Comparison of ENCODE assay signal across 1 cellular context in genomic region chr16:30488764-30489595, GRCh38.
TF ChIP-seq lines count a peak whose summit lies in the region.

No MANE protein-coding gene starts in this region.

TF ChIP-seq in HepG2, 621 proteins besides CTCF, POLR2A, EP300 and RAD21 (continued from another document and continues in another):
- TF ChIP-seq CENPBD1 (CRISPR knock-in tag; IDR thresholded peaks at IDR 0.05; ENCODE audit: borderline replicate concordance, low read depth) (no peak), ZNF160 (CRISPR knock-in tag; IDR thresholded peaks at IDR 0.05) (0 out of 2 replicates have a peak, but pooled peaks have one; percentile 61), MYPOP (CRISPR knock-in tag; IDR thresholded peaks at IDR 0.05) (peak; percentile 57; the same call in 1 of the 2 replicates), ZMYM2 (CRISPR knock-in tag; IDR thresholded peaks at IDR 0.05) (peak; percentile 98), ZFP91 (CRISPR knock-in tag; IDR thresholded peaks at IDR 0.05; ENCODE audit: borderline replicate concordance) (no peak; the same call in 1 of the 2 replicates), HOXA3 (CRISPR knock-in tag; IDR thresholded peaks at IDR 0.05) (peak; percentile 81), ZNF275 (CRISPR knock-in tag; IDR thresholded peaks at IDR 0.05; ENCODE audit: borderline replicate concordance) (no peak), CEBPG (CRISPR knock-in tag; IDR thresholded peaks at IDR 0.05) (peak; percentile 97), SMARCE1 (IDR thresholded peaks at IDR 0.05; ENCODE audit: borderline replicate concordance) (no peak), ZNF615 (CRISPR knock-in tag; IDR thresholded peaks at IDR 0.05; ENCODE audit: borderline replicate concordance) (no peak), PRDM10 (CRISPR knock-in tag; IDR thresholded peaks at IDR 0.05; ENCODE audit: low read depth) (peak; percentile 67), ZNF75D (CRISPR knock-in tag; IDR thresholded peaks at IDR 0.05; ENCODE audit: borderline replicate concordance) (no peak), ZBTB38 (CRISPR knock-in tag; IDR thresholded peaks at IDR 0.05) (peak; percentile 47; the same call in 1 of the 2 replicates), ZNF530 (CRISPR knock-in tag; IDR thresholded peaks at IDR 0.05; ENCODE audit: low read depth) (no peak), FOXM1 (CRISPR knock-in tag; IDR thresholded peaks at IDR 0.05) (no peak), PBX2 (CRISPR knock-in tag; IDR thresholded peaks at IDR 0.05) (no peak), FOSL2 (CRISPR knock-in tag; IDR thresholded peaks at IDR 0.05) (peak; percentile 51; the same call in 1 of the 2 replicates), MZF1 (CRISPR knock-in tag; IDR thresholded peaks at IDR 0.05; ENCODE audit: borderline replicate concordance) (no peak), CREM (IDR thresholded peaks at IDR 0.05) (no peak), CREM (CRISPR knock-in tag; IDR thresholded peaks at IDR 0.05) (no peak), RARG (CRISPR knock-in tag; IDR thresholded peaks at IDR 0.05; ENCODE audit: low read depth) (no peak), ZNF746 (CRISPR knock-in tag; IDR thresholded peaks at IDR 0.05) (no peak), NCOA2 (CRISPR knock-in tag; IDR thresholded peaks at IDR 0.05) (peak; percentile 54; the same call in 1 of the 2 replicates), HNRNPL (IDR thresholded peaks at IDR 0.05; ENCODE audit: low read depth, low read length) (no peak), ZBTB37 (CRISPR knock-in tag; IDR thresholded peaks at IDR 0.05) (no peak), ZBTB33 (CRISPR knock-in tag; IDR thresholded peaks at IDR 0.05) (no peak), ZNF496 (CRISPR knock-in tag; IDR thresholded peaks at IDR 0.05; ENCODE audit: insufficient replicate concordance) (no peak), ZNF670 (CRISPR knock-in tag; IDR thresholded peaks at IDR 0.05; ENCODE audit: borderline replicate concordance) (no peak), GRHL1 (CRISPR knock-in tag; conservative IDR thresholded peaks at IDR 0.05) (no peak), ZKSCAN1 (IDR thresholded peaks at IDR 0.05; ENCODE audit: low read length) (no peak), ZNF720 (CRISPR knock-in tag; IDR thresholded peaks at IDR 0.05) (no peak), ZNF580 (CRISPR knock-in tag; IDR thresholded peaks at IDR 0.05; ENCODE audit: borderline replicate concordance, low read depth) (peak; percentile 62; the same call in 1 of the 2 replicates), ZFP62 (CRISPR knock-in tag; IDR thresholded peaks at IDR 0.05) (no peak), SETDB1 (CRISPR knock-in tag; IDR thresholded peaks at IDR 0.05; ENCODE audit: borderline replicate concordance) (no peak), TEAD2 (CRISPR knock-in tag; IDR thresholded peaks at IDR 0.05) (no peak), TFE3 (CRISPR knock-in tag; IDR thresholded peaks at IDR 0.05) (no peak), ZNF724P (CRISPR knock-in tag; IDR thresholded peaks at IDR 0.05; ENCODE audit: borderline replicate concordance) (no peak), MIXL1 (CRISPR knock-in tag; IDR thresholded peaks at IDR 0.05) (0 out of 2 replicates have a peak, but pooled peaks have one; percentile 76), FOXK2 (IDR thresholded peaks at IDR 0.05) (no peak), ZNF704 (CRISPR knock-in tag; IDR thresholded peaks at IDR 0.05; ENCODE audit: borderline replicate concordance) (no peak), ZBTB26 (CRISPR knock-in tag; IDR thresholded peaks at IDR 0.05; ENCODE audit: borderline replicate concordance) (no peak; the same call in 1 of the 2 replicates), ETV6 (CRISPR knock-in tag; conservative IDR thresholded peaks at IDR 0.05) (no peak), TGIF2 (CRISPR knock-in tag; IDR thresholded peaks at IDR 0.05) (no peak), PHF5A (CRISPR knock-in tag; IDR thresholded peaks at IDR 0.05; ENCODE audit: low read depth, unreplicated experiment) (no peak), U2AF1 (optimal IDR thresholded peaks at IDR 0.05; ENCODE audit: low read depth, low read length) (no peak)
